Comparison of ENCODE assay signal across 20 cellular contexts in genomic region chr16:22726868-22727267, GRCh38.
DNase-seq lines count a peak whose midpoint lies in the region; TF ChIP-seq lines count a peak whose summit lies in the region.
"Had no signal": no experiment of that assay in that cellular context is flagged by ENCODE, and none has a peak within 500 bp of the region (broad histone marks: within the 10 kb centered on the region; RNA-seq: fewer than 3 reads in every experiment).

No MANE protein-coding gene starts in this region.

- no TSS peak for BruUV-seq in MCF 10A (replicated peaks; lab: Mats Ljungman, UMichigan)
- no TSS peak for BruUV-seq in mammary epithelial cell (replicated peaks; lab: Mats Ljungman, UMichigan)

- H3K27ac Mint-ChIP-seq in MCF 10A (ENCODE audit: low read depth, unreplicated experiment): no peak overlapping the region
- H3K27ac Mint-ChIP-seq: CD4-positive, alpha-beta memory T cell; HFFc6; T-helper 1 cell treated with Interleukin-12 subunit alpha and Interleukin-12 subunit beta and Interleukin-4 antibody, amounts not matched to agents 30 μg/mL and 1 μg/mL, for 36 hours had no signal

- no peaks in the 10 kb centered on the region for H3K9me3 Mint-ChIP-seq in MCF 10A (ENCODE audit: unreplicated experiment)
- H3K9me3 Mint-ChIP-seq: GM23338; HFFc6; T-helper 1 cell treated with Interleukin-12 subunit alpha and Interleukin-12 subunit beta and Interleukin-4 antibody, amounts not matched to agents 30 μg/mL and 1 μg/mL, for 36 hours had no signal

- H3K4me1 Mint-ChIP-seq in MCF 10A (ENCODE audit: insufficient read depth, unreplicated experiment): peaks cover 5% of the 10 kb centered on the region
- H3K4me1 Mint-ChIP-seq: CD4-positive, alpha-beta memory T cell had no signal

- dilution Hi-C loops in mammary epithelial cell (cut with HindIII; ENCODE audit: low sequenced_read_pairs): no loop called here

- TF ChIP-seq CTCF in MCF 10A (IDR thresholded peaks at IDR 0.05; ENCODE audit: unreplicated experiment) (no peak), mammary epithelial cell (conservative IDR thresholded peaks at IDR 0.05 in 1 of 2, IDR thresholded peaks at IDR 0.05 in 1 of 2; ENCODE audit: extremely low read depth in 1 of 2, insufficient read depth in 1 of 2, low read depth in 1 of 2, low read length in 2 of 2) (no peak), VCaP (conservative IDR thresholded peaks at IDR 0.05) (no peak)

- peaks cover 49% of the 10 kb centered on the region for H3K27me3 Mint-ChIP-seq in MCF 10A (ENCODE audit: insufficient read depth, unreplicated experiment)

- no peaks in the 10 kb centered on the region for H3K36me3 Mint-ChIP-seq in MCF 10A (ENCODE audit: insufficient read depth, unreplicated experiment)
- H3K36me3 Mint-ChIP-seq: CD4-positive, alpha-beta memory T cell had no signal

- H3K4me3 ChIP-seq in mammary epithelial cell (replicated peaks in 1 of 3; ENCODE audit: insufficient read depth in 1 of 3, low read depth in 2 of 3, low read length in 3 of 3): no peak overlapping the region
- H3K4me3 ChIP-seq: A549, BLaER1, GM23338 had no signal

- no peak overlapping the region for H3K9ac ChIP-seq in mammary epithelial cell (ENCODE audit: insufficient read depth, low read length)
- H3K9ac ChIP-seq: BLaER1 had no signal

- H3K9me3 ChIP-seq in mammary epithelial cell (replicated peaks; ENCODE audit: insufficient read depth, low read length): no peaks in the 10 kb centered on the region
- H3K9me3 ChIP-seq: A549 had no signal

- CTCF ChIA-PET in MCF 10A (lab: Yijun Ruan, JAX) (no interaction called here), mammary epithelial cell (lab: Charles Lee; ENCODE audit: low non-redundant PET) (no interaction called here)

- in situ Hi-C loops in mammary epithelial cell (cut with MboI; ENCODE audit: low sequenced_read_pairs in 2 of 2): no loop called here

- no peak overlapping the region for H3K27ac ChIP-seq in mammary epithelial cell (ENCODE audit: insufficient read depth, low read depth, low read length)
- peak overlapping the region; percentile 61; the same call in 1 of the 2 replicates for H3K27ac ChIP-seq in VCaP
- H3K27ac ChIP-seq: A549, BLaER1 had no signal

- H2AFZ ChIP-seq in mammary epithelial cell (ENCODE audit: low read depth, low read length): no peak overlapping the region
- H2AFZ ChIP-seq: GM23338 had no signal

- POLR2A ChIA-PET in MCF 10A (lab: Yijun Ruan, JAX): no interaction called here

- WGBS in mammary epithelial cell (ENCODE audit: low coverage, missing lambda C conversion rate): 87% methylated on average over 1 of the region's 1 CpG

- no peak overlapping the region for H3K4me3 Mint-ChIP-seq in MCF 10A (ENCODE audit: unreplicated experiment)
- H3K4me3 Mint-ChIP-seq: CD4-positive, alpha-beta memory T cell; GM23338; HFFc6; T-helper 1 cell treated with Interleukin-12 subunit alpha and Interleukin-12 subunit beta and Interleukin-4 antibody, amounts not matched to agents 30 μg/mL and 1 μg/mL, for 36 hours had no signal

- H3K4me1 ChIP-seq in mammary epithelial cell (ENCODE audit: insufficient read depth, low read length): no peaks in the 10 kb centered on the region
- H3K4me1 ChIP-seq: A549, BLaER1 had no signal

- no peaks in the 10 kb centered on the region for H3K36me3 ChIP-seq in mammary epithelial cell (ENCODE audit: insufficient read depth, low read length)
- H3K36me3 ChIP-seq: BLaER1 had no signal

- intact Hi-C loops in MCF 10A (cut with micrococcal nuclease) (no loop called here), mammary epithelial cell (cut with micrococcal nuclease) (no loop called here)

- H3K27me3 ChIP-seq in mammary epithelial cell (ENCODE audit: insufficient read depth, low read length): no peaks in the 10 kb centered on the region
- H3K27me3 ChIP-seq: BLaER1 had no signal

- DNase-seq in MCF 10A (ENCODE audit: unreplicated experiment): peak; percentile 3
- no peak for DNase-seq in mammary epithelial cell
- DNase-seq in NCI-H2029 (lab: John Stamatoyannopoulos, UW): peak; percentile 32
- DNase-seq in iPS-NIHi11 (ENCODE audit: low spot score): no peak
- DNase-seq in NCI-H146 (lab: John Stamatoyannopoulos, UW): no peak
- DNase-seq in NCI-H69 (lab: John Stamatoyannopoulos, UW): no peak
- DNase-seq: Calu3; CD4-positive, alpha-beta memory T cell; GDM1; HFFc6; KBM-7; MV-4-11; NCI-H187 treated with DMSO at 0.1 percent for 48 hours; NCI-H2171; RPMI8226 had no signal

- H3K79me2 ChIP-seq in mammary epithelial cell (ENCODE audit: insufficient read depth, low read length): no peaks in the 10 kb centered on the region

- no peak overlapping the region for H3K4me2 ChIP-seq in mammary epithelial cell (ENCODE audit: insufficient read depth, low read depth, low read length)
- H3K4me2 ChIP-seq: A549, BLaER1, GM23338 had no signal

- no peaks in the 10 kb centered on the region for H4K20me1 ChIP-seq in mammary epithelial cell (ENCODE audit: insufficient read depth, low read length)
- H4K20me1 ChIP-seq: BLaER1 had no signal

Comparison
In these comparisons a context has a peak if more than half of its experiments do, and no peak if none do; other contexts are left out.
1. DNase-seq: peak in MCF 10A (single experiment) and NCI-H2029 (single experiment); none in mammary epithelial cell (single experiment), iPS-NIHi11 (single experiment), NCI-H146 (single experiment) and NCI-H69 (single experiment).